8 cellular contexts compared by ENCODE assay signal in the genomic region with DNA sequence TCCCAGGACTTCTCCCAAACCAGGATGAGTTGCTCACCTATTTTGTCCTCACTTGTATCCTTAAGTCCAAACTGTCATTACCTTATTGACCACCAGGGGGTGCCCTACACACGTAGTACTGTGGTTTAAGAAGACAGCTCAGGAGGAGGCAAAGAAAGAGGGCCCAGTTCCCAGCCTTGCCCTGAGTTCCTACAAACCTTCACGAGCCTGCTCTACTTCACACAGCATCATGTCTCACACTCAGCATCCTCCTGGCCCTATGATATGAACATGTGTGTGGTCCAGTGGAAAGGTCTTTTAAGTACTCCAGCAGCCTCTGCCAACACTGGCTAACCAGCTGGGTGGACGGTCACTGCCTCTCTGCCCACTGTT. TPM values are rescaled to one million over a fixed set of nuclear protein-coding genes. Genes with fewer than 3 reads are reported as not detected.
A peak's percentile ranks its signal among the peaks of the same experiment; 100 is the strongest.
DNase-seq lines count a peak whose midpoint lies in the region; ATAC-seq and TF ChIP-seq lines count a peak whose summit lies in the region.

No MANE protein-coding gene starts in this region.

- no peaks in the 10 kb centered on the region for H3K9me3 Mint-ChIP-seq in endothelial cell (ENCODE audit: unreplicated experiment)

- DNase-seq in DMS 273 (lab: John Stamatoyannopoulos, UW; ENCODE audit: unreplicated experiment) (peak; percentile 98), KBM-7 (peak; percentile 93), endothelial cell (ENCODE audit: low spot score) (peak; percentile 87)
- peak; percentile 82 for DNase-seq in activated CD8-positive, alpha-beta memory T cell treated with anti-CD3 and anti-CD28 coated beads, Interleukin-2, amount 50 U/mL, for 1 hour (ENCODE audit: extremely low read depth)
- peak; percentile 72 for DNase-seq in stimulated activated CD8-positive, alpha-beta memory T cell treated with anti-CD3 and anti-CD28 coated beads, Interleukin-7, amount 100 ng/mL, for 24 hours (ENCODE audit: low read depth)

- no peak overlapping the region for H3K4me3 Mint-ChIP-seq in endothelial cell (ENCODE audit: unreplicated experiment)

- peaks cover 7% of the 10 kb centered on the region for H3K36me3 Mint-ChIP-seq in endothelial cell (ENCODE audit: low read depth, unreplicated experiment)

- H3K27ac Mint-ChIP-seq in endothelial cell (ENCODE audit: unreplicated experiment) = no peak overlapping the region

- H3K4me3 ChIP-seq in OCI-LY3 (ENCODE audit: low read length) (peak overlapping the region; percentile 64), mucosa of stomach (ENCODE audit: low read length) (no peak overlapping the region)

- H3K9ac ChIP-seq in OCI-LY3 (ENCODE audit: low read length) (no peak overlapping the region), mucosa of stomach (ENCODE audit: low read length) (peak overlapping the region; percentile 57)

- H3K36me3 ChIP-seq in OCI-LY3 (replicated peaks; ENCODE audit: low read depth, low read length) = no peaks in the 10 kb centered on the region
- no peaks in the 10 kb centered on the region for H3K36me3 ChIP-seq in mucosa of stomach (ENCODE audit: control insufficient read depth, insufficient read depth, low read length)

- H4K20me1 ChIP-seq in OCI-LY3 (ENCODE audit: insufficient read depth, low read length) = no peaks in the 10 kb centered on the region

- peaks cover 31% of the 10 kb centered on the region for H3K79me2 ChIP-seq in OCI-LY3 (ENCODE audit: low read length)

- H3K4me2 ChIP-seq in OCI-LY3 (ENCODE audit: low read length) = peak overlapping the region; percentile 51

- H3K9me3 ChIP-seq in OCI-LY3 (ENCODE audit: insufficient read depth, low read length) = no peaks in the 10 kb centered on the region
- no peaks in the 10 kb centered on the region for H3K9me3 ChIP-seq in mucosa of stomach (ENCODE audit: control insufficient read depth, low read length)

- ATAC-seq in GM18502 (IDR thresholded peaks at IDR 0.05; ENCODE audit: poor library complexity, unreplicated experiment) = no peak

- no peaks in the 10 kb centered on the region for H3K27me3 ChIP-seq in OCI-LY3 (ENCODE audit: low read depth, low read length)
- no peaks in the 10 kb centered on the region for H3K27me3 ChIP-seq in mucosa of stomach (ENCODE audit: control insufficient read depth, insufficient read depth, low read length)

- TF ChIP-seq CTCF in OCI-LY3 (IDR thresholded peaks at IDR 0.05; ENCODE audit: low read depth, low read length) (peak; percentile 95), endothelial cell (IDR thresholded peaks at IDR 0.05; ENCODE audit: unreplicated experiment) (peak; percentile 90)

- H2AFZ ChIP-seq in OCI-LY3 (ENCODE audit: low read depth, low read length) = peak overlapping the region; percentile 53

- H3K27me3 Mint-ChIP-seq in endothelial cell (ENCODE audit: unreplicated experiment) = peaks cover 15% of the 10 kb centered on the region

- peaks cover 23% of the 10 kb centered on the region for H3K4me1 ChIP-seq in OCI-LY3 (ENCODE audit: low read length)
- peaks cover 23% of the 10 kb centered on the region for H3K4me1 ChIP-seq in mucosa of stomach (ENCODE audit: control insufficient read depth, insufficient read depth, low read length)

- H3K4me1 Mint-ChIP-seq in endothelial cell (ENCODE audit: unreplicated experiment) = peaks cover 20% of the 10 kb centered on the region

- H3K27ac ChIP-seq in OCI-LY3 (ENCODE audit: low read length) = no peak overlapping the region

- in situ Hi-C loops in KBM-7 (cut with MboI; ENCODE audit: low pct_unique_long_range_greater_than_20kb, low sequenced_read_pairs) = no loop called here

RNA-seq across cellular contexts. Expression of a gene that starts 8.1 kb away (rescaled TPM):
- total RNA-seq in endothelial cell (ENCODE audit: unreplicated experiment) = 6.8 TPM

RNA-seq across cellular contexts. Expression of a gene that starts 8.4 kb away (rescaled TPM):
- total RNA-seq in endothelial cell (ENCODE audit: unreplicated experiment) = 34.0 TPM

RNA-seq across cellular contexts. Expression of a gene that starts 11.0 kb away (rescaled TPM):
- 47.2 TPM for total RNA-seq in endothelial cell (ENCODE audit: unreplicated experiment)

RNA-seq across cellular contexts. Expression of a gene that starts 15.6 kb away (rescaled TPM):
- total RNA-seq in endothelial cell (ENCODE audit: unreplicated experiment) = 20.1 TPM

RNA-seq across cellular contexts. Expression of a gene that starts 22.4 kb away (rescaled TPM):
- total RNA-seq in endothelial cell (ENCODE audit: unreplicated experiment) = 219 TPM
